ENCODE assay signal across 1 cellular context in genomic region chr9:133340916-133341315, GRCh38.
TF ChIP-seq lines count a peak whose summit lies in the region.

No MANE protein-coding gene starts in this region.

TF ChIP-seq in K562, 482 proteins besides CTCF, POLR2A, EP300 and RAD21:
- TF ChIP-seq RBFOX2 (IDR thresholded peaks at IDR 0.05; ENCODE audit: low read depth, low read length), result peak; percentile 39; the same call in 1 of the 2 replicates
- TF ChIP-seq ZNF717 (CRISPR knock-in tag; IDR thresholded peaks at IDR 0.05), result no peak
